In the genomic region with DNA sequence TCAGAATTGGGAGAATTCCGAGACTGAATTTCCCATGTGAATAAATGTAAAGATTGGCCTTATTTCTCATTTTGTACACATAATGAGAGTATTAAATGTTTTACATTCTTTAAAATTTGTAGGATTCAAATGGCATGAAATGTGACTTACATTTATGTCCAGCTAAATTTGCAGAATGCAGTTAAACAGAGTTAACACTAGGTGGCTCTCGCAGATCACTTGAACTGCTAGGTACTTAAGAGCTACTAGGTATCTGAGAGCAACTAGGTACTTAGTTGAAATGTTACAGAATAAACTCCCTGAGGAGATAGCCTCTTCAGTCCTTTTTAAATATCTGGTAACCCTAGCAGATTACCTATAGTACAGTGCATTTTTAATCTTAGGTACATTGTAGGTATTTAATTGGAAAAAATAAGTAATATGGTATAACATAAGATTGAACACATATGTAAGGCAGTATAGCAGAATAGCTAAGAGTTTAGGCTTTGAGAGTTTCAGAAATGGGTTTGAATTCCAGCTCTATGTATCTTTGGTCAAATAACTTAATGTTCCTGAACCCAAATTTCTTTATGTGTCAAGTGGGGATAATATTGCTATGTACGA, we compare ENCODE assay signal across 1 cellular context.
TF ChIP-seq lines count a peak whose summit lies in the region.

No MANE protein-coding gene starts in this region.

TF ChIP-seq in GM23338, 12 proteins besides CTCF, POLR2A, EP300 and RAD21 (continued from another document):
- TF ChIP-seq, protein P1, sequence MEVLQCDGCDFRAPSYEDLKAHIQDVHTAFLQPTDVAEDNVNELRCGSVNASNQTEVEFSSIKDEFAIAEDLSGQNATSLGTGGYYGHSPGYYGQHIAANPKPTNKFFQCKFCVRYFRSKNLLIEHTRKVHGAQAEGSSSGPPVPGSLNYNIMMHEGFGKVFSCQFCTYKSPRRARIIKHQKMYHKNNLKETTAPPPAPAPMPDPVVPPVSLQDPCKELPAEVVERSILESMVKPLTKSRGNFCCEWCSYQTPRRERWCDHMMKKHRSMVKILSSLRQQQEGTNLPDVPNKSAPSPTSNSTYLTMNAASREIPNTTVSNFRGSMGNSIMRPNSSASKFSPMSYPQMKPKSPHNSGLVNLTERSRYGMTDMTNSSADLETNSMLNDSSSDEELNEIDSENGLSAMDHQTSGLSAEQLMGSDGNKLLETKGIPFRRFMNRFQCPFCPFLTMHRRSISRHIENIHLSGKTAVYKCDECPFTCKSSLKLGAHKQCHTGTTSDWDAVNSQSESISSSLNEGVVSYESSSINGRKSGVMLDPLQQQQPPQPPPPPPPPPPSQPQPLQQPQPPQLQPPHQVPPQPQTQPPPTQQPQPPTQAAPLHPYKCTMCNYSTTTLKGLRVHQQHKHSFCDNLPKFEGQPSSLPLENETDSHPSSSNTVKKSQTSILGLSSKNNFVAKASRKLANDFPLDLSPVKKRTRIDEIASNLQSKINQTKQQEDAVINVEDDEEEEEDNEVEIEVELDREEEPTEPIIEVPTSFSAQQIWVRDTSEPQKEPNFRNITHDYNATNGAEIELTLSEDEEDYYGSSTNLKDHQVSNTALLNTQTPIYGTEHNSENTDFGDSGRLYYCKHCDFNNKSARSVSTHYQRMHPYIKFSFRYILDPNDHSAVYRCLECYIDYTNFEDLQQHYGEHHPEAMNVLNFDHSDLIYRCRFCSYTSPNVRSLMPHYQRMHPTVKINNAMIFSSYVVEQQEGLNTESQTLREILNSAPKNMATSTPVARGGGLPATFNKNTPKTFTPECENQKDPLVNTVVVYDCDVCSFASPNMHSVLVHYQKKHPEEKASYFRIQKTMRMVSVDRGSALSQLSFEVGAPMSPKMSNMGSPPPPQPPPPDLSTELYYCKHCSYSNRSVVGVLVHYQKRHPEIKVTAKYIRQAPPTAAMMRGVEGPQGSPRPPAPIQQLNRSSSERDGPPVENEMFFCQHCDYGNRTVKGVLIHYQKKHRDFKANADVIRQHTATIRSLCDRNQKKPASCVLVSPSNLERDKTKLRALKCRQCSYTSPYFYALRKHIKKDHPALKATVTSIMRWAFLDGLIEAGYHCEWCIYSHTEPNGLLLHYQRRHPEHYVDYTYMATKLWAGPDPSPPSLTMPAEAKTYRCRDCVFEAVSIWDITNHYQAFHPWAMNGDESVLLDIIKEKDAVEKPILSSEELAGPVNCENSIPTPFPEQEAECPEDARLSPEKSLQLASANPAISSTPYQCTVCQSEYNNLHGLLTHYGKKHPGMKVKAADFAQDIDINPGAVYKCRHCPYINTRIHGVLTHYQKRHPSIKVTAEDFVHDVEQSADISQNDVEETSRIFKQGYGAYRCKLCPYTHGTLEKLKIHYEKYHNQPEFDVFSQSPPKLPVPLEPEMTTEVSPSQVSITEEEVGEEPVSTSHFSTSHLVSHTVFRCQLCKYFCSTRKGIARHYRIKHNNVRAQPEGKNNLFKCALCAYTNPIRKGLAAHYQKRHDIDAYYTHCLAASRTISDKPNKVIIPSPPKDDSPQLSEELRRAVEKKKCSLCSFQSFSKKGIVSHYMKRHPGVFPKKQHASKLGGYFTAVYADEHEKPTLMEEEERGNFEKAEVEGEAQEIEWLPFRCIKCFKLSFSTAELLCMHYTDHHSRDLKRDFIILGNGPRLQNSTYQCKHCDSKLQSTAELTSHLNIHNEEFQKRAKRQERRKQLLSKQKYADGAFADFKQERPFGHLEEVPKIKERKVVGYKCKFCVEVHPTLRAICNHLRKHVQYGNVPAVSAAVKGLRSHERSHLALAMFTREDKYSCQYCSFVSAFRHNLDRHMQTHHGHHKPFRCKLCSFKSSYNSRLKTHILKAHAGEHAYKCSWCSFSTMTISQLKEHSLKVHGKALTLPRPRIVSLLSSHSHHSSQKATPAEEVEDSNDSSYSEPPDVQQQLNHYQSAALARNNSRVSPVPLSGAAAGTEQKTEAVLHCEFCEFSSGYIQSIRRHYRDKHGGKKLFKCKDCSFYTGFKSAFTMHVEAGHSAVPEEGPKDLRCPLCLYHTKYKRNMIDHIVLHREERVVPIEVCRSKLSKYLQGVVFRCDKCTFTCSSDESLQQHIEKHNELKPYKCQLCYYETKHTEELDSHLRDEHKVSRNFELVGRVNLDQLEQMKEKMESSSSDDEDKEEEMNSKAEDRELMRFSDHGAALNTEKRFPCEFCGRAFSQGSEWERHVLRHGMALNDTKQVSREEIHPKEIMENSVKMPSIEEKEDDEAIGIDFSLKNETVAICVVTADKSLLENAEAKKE (CRISPR knock-in tag; IDR thresholded peaks at IDR 0.05) = no peak
- TF ChIP-seq, protein P2, sequence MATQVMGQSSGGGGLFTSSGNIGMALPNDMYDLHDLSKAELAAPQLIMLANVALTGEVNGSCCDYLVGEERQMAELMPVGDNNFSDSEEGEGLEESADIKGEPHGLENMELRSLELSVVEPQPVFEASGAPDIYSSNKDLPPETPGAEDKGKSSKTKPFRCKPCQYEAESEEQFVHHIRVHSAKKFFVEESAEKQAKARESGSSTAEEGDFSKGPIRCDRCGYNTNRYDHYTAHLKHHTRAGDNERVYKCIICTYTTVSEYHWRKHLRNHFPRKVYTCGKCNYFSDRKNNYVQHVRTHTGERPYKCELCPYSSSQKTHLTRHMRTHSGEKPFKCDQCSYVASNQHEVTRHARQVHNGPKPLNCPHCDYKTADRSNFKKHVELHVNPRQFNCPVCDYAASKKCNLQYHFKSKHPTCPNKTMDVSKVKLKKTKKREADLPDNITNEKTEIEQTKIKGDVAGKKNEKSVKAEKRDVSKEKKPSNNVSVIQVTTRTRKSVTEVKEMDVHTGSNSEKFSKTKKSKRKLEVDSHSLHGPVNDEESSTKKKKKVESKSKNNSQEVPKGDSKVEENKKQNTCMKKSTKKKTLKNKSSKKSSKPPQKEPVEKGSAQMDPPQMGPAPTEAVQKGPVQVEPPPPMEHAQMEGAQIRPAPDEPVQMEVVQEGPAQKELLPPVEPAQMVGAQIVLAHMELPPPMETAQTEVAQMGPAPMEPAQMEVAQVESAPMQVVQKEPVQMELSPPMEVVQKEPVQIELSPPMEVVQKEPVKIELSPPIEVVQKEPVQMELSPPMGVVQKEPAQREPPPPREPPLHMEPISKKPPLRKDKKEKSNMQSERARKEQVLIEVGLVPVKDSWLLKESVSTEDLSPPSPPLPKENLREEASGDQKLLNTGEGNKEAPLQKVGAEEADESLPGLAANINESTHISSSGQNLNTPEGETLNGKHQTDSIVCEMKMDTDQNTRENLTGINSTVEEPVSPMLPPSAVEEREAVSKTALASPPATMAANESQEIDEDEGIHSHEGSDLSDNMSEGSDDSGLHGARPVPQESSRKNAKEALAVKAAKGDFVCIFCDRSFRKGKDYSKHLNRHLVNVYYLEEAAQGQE (IDR thresholded peaks at IDR 0.05; ENCODE audit: unreplicated experiment) = no peak
- TF ChIP-seq EZH2 (IDR thresholded peaks at IDR 0.05; ENCODE audit: low read depth, unreplicated experiment) (no peak), ZNF114 (CRISPR knock-in tag; IDR thresholded peaks at IDR 0.05) (no peak), STAT1 (IDR thresholded peaks at IDR 0.05; ENCODE audit: unreplicated experiment) (no peak)
